In genomic region chr15:73709671-73710070, GRCh38 we compare ENCODE assay signal across 16 cellular contexts. TPM values are rescaled to one million over a fixed set of nuclear protein-coding genes. Genes with fewer than 3 reads are reported as not detected.
DNase-seq lines count a peak whose midpoint lies in the region; ATAC-seq, FAIRE-seq and TF ChIP-seq lines count a peak whose summit lies in the region.
"Had no signal": no experiment of that assay in that cellular context is flagged by ENCODE, and none has a peak within 500 bp of the region (broad histone marks: within the 10 kb centered on the region; RNA-seq: fewer than 3 reads in every experiment).

No MANE protein-coding gene starts in this region.

- 87 to 91% (median 90%) methylated on average over 4 of the region's 4 CpGs for WGBS in heart left ventricle, 4 donors
- 13 to 61% (median 41%) methylated on average over 4 of the region's 4 CpGs for WGBS in small intestine, 3 donors

- no peak for TF ChIP-seq CTCF in heart left ventricle (IDR thresholded peaks at IDR 0.05)
- no peak for TF ChIP-seq CTCF in colonic mucosa (IDR thresholded peaks at IDR 0.05)

- DNase-seq in Right ventricle myocardium inferior (ENCODE audit: missing footprints) (peak; percentile 14), heart left ventricle (no peak), colonic mucosa (peak; percentile 56), small intestine (peak; percentile 90), HAP-1 (ENCODE audit: low spot score in 2 of 2) (no peak)
- DNase-seq in T-helper 2 cell treated with Interferon-gamma antibody and Interleukin-4, amounts not matched to agents 5 μg/mL and 100 μg/mL, for 36 hours (ENCODE audit: low spot score) = no peak
- DNase-seq: 8988T; Calu3; CD8-positive, alpha-beta T cell; DMS79 treated with DMSO at 0.1 percent for 48 hours; GF-D8; GOT3; H7 had no signal

- H3K9me3 Mint-ChIP-seq in T-helper 2 cell treated with Interferon-gamma antibody and Interleukin-4, amounts not matched to agents 5 μg/mL and 100 μg/mL, for 36 hours = no peaks in the 10 kb centered on the region
- H3K9me3 Mint-ChIP-seq: CD8-positive, alpha-beta T cell had no signal

- peaks cover 2% of the 10 kb centered on the region for H3K4me1 Mint-ChIP-seq in T-helper 2 cell treated with Interferon-gamma antibody and Interleukin-4, amounts not matched to agents 5 μg/mL and 100 μg/mL, for 36 hours (ENCODE audit: low read depth)

- no peaks in the 10 kb centered on the region for H3K36me3 Mint-ChIP-seq in T-helper 2 cell treated with Interferon-gamma antibody and Interleukin-4, amounts not matched to agents 5 μg/mL and 100 μg/mL, for 36 hours (ENCODE audit: low read depth)
- H3K36me3 Mint-ChIP-seq: CD8-positive, alpha-beta T cell had no signal

- H3K36me3 ChIP-seq in heart left ventricle (peaks cover 0 to 85% (median 39%) of the 10 kb centered on the region in 9 donors), colonic mucosa (no peaks in the 10 kb centered on the region), small intestine (ENCODE audit: control insufficient read depth in 2 of 2, insufficient read depth in 2 of 2, low read length in 2 of 2) (peaks cover 0 to 2% of the 10 kb centered on the region in 2 donors), HAP-1 (replicated peaks) (peaks cover 78% of the 10 kb centered on the region)

- H3K4me3 ChIP-seq in heart left ventricle (no peak overlapping the region), colonic mucosa (no peak overlapping the region), small intestine (ENCODE audit: low read depth in 1 of 2, low read length in 2 of 2) (no peak overlapping the region), HAP-1 (no peak overlapping the region)
- H3K4me3 ChIP-seq: BLaER1 had no signal

- no peak overlapping the region for H3K27ac Mint-ChIP-seq in T-helper 2 cell treated with Interferon-gamma antibody and Interleukin-4, amounts not matched to agents 5 μg/mL and 100 μg/mL, for 36 hours
- H3K27ac Mint-ChIP-seq: CD8-positive, alpha-beta T cell had no signal

- in situ Hi-C loops in HAP-1 (cut with MboI; ENCODE audit: low sequenced_read_pairs) = no loop called here

- FAIRE-seq in small intestine (lab: Jason Lieb, UNC) = no peak

- intact Hi-C loops in Right ventricle myocardium inferior (cut with DNase I) (loop anchor here (5.0 kb wide), 1 partner anchor 198 kb away; no protein-coding TSS in a partner anchor), heart left ventricle (cut with DNase I) (loop anchor here in 6 of 10 donors (5.0 to 10.0 kb wide), 6 partner anchors 42 to 467 kb away; no protein-coding TSS in a partner anchor), colonic mucosa (cut with DNase I) (loop anchor here (10.0 kb wide), 1 partner anchor 405 kb away; no protein-coding TSS in a partner anchor)

- H3K27me3 ChIP-seq in heart left ventricle (no peaks in the 10 kb centered on the region), colonic mucosa (no peaks in the 10 kb centered on the region), small intestine (ENCODE audit: control insufficient read depth in 2 of 2, insufficient read depth in 2 of 2, low read length in 2 of 2) (no peaks in the 10 kb centered on the region), HAP-1 (ENCODE audit: low read depth) (no peaks in the 10 kb centered on the region)
- H3K27me3 ChIP-seq: BLaER1 had no signal

- no peak overlapping the region for H3K9ac ChIP-seq in colonic mucosa (ENCODE audit: low read depth in 2 of 2, low read length in 2 of 2)
- H3K9ac ChIP-seq: BLaER1 had no signal

- H3K9me3 ChIP-seq in heart left ventricle (no peaks in the 10 kb centered on the region), colonic mucosa (no peaks in the 10 kb centered on the region), small intestine (ENCODE audit: control insufficient read depth, low read depth) (no peaks in the 10 kb centered on the region), HAP-1 (no peaks in the 10 kb centered on the region)
- H3K9me3 ChIP-seq: BLaER1 had no signal

- H3K4me1 ChIP-seq in heart left ventricle (peaks cover 0 to 7% (median 0%) of the 10 kb centered on the region in 12 donors), colonic mucosa (no peaks in the 10 kb centered on the region), small intestine (ENCODE audit: control insufficient read depth in 2 of 2, insufficient read depth in 1 of 2, low read depth in 1 of 2, low read length in 1 of 2) (peaks cover 2 to 3% of the 10 kb centered on the region in 2 donors), HAP-1 (no peaks in the 10 kb centered on the region)

- no peak overlapping the region for H3K4me3 Mint-ChIP-seq in T-helper 2 cell treated with Interferon-gamma antibody and Interleukin-4, amounts not matched to agents 5 μg/mL and 100 μg/mL, for 36 hours
- H3K4me3 Mint-ChIP-seq: CD8-positive, alpha-beta T cell had no signal

- H3K27me3 Mint-ChIP-seq in T-helper 2 cell treated with Interferon-gamma antibody and Interleukin-4, amounts not matched to agents 5 μg/mL and 100 μg/mL, for 36 hours (ENCODE audit: low read depth) = no peaks in the 10 kb centered on the region

- no peak overlapping the region for H3K27ac ChIP-seq in heart left ventricle
- H3K27ac ChIP-seq in colonic mucosa = no peak overlapping the region
- H3K27ac ChIP-seq in small intestine (ENCODE audit: low read depth in 1 of 2, low read length in 1 of 2) = peak overlapping the region; percentile 12 to 42
- H3K27ac ChIP-seq: BLaER1 had no signal

- no peak for TF ChIP-seq POLR2A in heart left ventricle (IDR thresholded peaks at IDR 0.05)

- ATAC-seq in Right ventricle myocardium inferior (no peak), heart left ventricle (no peak), HG02870 (IDR thresholded peaks at IDR 0.05; ENCODE audit: unreplicated experiment) (no peak)
- ATAC-seq: CD8-positive, alpha-beta T cell had no signal

RNA-seq across cellular contexts. Expression of gene CD276, which starts 25.5 kb away (rescaled TPM):
- total RNA-seq in Right ventricle myocardium inferior (35.6 TPM), heart left ventricle (100 to 1,000 TPM in 1 of 9 donors, 10 to 100 TPM in 8; 32.0 to 127 (median 53.3) TPM), colonic mucosa (10 to 100 TPM; 45.2 to 49.9 TPM)
- polyA plus RNA-seq in heart left ventricle (10 to 100 TPM; 29.1 to 85.4 TPM), small intestine (10 to 100 TPM in 2 of 3 donors, 1 to 10 TPM in 1; 7.8 to 40.7 (median 10.3) TPM)
- total RNA-seq: CD8-positive, alpha-beta T cell had no signal

RNA-seq across cellular contexts. Expression of gene INSYN1, which starts 43.5 kb away (rescaled TPM):
- total RNA-seq in Right ventricle myocardium inferior (165 TPM), heart left ventricle (100 to 1,000 TPM in 4 of 9 donors, 10 to 100 TPM in 5; 51.5 to 182 (median 83.0) TPM), colonic mucosa (under 1 TPM; 0.32 to 0.58 TPM)
- polyA plus RNA-seq in heart left ventricle (100 to 1,000 TPM; 120 to 137 TPM), small intestine (1 to 10 TPM in 2 of 3 donors, not detected in 1; 1.9 TPM)
- total RNA-seq: Calu3; CD8-positive, alpha-beta T cell; HT-29 had no signal

Comparison
In these comparisons a context has a peak if more than half of its experiments do, and no peak if none do; other contexts are left out.
1. DNase-seq: peak in Right ventricle myocardium inferior (single experiment), colonic mucosa (single experiment) and small intestine (single experiment); none in heart left ventricle (0 of 5), T-helper 2 cell treated with Interferon-gamma antibody and Interleukin-4, amounts not matched to agents 5 μg/mL and 100 μg/mL, for 36 hours (single experiment) and HAP-1 (0 of 2).
2. H3K27ac ChIP-seq: peak in small intestine (2 of 2); none in heart left ventricle (0 of 12) and colonic mucosa (single experiment).
3. RNA of gene INSYN1, which starts 43.5 kb away (total RNA-seq): 165 TPM in Right ventricle myocardium inferior (single experiment) and 51.5 to 182 TPM in heart left ventricle; 0.32 to 0.58 TPM in colonic mucosa; every median in the first group is over 10 times any median in the second.